In genomic region chr20:36875702-36876472, GRCh38 we compare ENCODE assay signal across 1 cellular context.
TF ChIP-seq lines count a peak whose summit lies in the region.

TLDC2 (plus strand) TSS chr20:36876138; CDS start chr20:36876175, 37 bp downstream.

TF ChIP-seq in HepG2, 621 proteins besides CTCF, POLR2A, EP300 and RAD21 (continued from another document and continues in another):
- TF ChIP-seq, protein P1, sequence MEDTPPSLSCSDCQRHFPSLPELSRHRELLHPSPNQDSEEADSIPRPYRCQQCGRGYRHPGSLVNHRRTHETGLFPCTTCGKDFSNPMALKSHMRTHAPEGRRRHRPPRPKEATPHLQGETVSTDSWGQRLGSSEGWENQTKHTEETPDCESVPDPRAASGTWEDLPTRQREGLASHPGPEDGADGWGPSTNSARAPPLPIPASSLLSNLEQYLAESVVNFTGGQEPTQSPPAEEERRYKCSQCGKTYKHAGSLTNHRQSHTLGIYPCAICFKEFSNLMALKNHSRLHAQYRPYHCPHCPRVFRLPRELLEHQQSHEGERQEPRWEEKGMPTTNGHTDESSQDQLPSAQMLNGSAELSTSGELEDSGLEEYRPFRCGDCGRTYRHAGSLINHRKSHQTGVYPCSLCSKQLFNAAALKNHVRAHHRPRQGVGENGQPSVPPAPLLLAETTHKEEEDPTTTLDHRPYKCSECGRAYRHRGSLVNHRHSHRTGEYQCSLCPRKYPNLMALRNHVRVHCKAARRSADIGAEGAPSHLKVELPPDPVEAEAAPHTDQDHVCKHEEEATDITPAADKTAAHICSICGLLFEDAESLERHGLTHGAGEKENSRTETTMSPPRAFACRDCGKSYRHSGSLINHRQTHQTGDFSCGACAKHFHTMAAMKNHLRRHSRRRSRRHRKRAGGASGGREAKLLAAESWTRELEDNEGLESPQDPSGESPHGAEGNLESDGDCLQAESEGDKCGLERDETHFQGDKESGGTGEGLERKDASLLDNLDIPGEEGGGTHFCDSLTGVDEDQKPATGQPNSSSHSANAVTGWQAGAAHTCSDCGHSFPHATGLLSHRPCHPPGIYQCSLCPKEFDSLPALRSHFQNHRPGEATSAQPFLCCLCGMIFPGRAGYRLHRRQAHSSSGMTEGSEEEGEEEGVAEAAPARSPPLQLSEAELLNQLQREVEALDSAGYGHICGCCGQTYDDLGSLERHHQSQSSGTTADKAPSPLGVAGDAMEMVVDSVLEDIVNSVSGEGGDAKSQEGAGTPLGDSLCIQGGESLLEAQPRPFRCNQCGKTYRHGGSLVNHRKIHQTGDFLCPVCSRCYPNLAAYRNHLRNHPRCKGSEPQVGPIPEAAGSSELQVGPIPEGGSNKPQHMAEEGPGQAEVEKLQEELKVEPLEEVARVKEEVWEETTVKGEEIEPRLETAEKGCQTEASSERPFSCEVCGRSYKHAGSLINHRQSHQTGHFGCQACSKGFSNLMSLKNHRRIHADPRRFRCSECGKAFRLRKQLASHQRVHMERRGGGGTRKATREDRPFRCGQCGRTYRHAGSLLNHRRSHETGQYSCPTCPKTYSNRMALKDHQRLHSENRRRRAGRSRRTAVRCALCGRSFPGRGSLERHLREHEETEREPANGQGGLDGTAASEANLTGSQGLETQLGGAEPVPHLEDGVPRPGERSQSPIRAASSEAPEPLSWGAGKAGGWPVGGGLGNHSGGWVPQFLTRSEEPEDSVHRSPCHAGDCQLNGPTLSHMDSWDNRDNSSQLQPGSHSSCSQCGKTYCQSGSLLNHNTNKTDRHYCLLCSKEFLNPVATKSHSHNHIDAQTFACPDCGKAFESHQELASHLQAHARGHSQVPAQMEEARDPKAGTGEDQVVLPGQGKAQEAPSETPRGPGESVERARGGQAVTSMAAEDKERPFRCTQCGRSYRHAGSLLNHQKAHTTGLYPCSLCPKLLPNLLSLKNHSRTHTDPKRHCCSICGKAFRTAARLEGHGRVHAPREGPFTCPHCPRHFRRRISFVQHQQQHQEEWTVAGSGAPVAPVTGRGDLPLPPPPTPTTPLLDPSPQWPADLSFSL (CRISPR knock-in tag; IDR thresholded peaks at IDR 0.05) = 0 out of 2 replicates have a peak, but pooled peaks have one; percentile 76
- TF ChIP-seq SMAD1 (CRISPR knock-in tag; IDR thresholded peaks at IDR 0.05; ENCODE audit: borderline replicate concordance, low read depth) = 0 out of 2 replicates have a peak, but pooled peaks have one; percentile 77
- TF ChIP-seq TFDP2 (CRISPR knock-in tag; IDR thresholded peaks at IDR 0.05) = no peak
- TF ChIP-seq NRL (CRISPR knock-in tag; IDR thresholded peaks at IDR 0.05; ENCODE audit: borderline replicate concordance) = peak; percentile 68; the same call in 1 of the 2 replicates
- TF ChIP-seq PREB (CRISPR knock-in tag; IDR thresholded peaks at IDR 0.05) = 0 out of 2 replicates have a peak, but pooled peaks have one; percentile 79
- no peak for TF ChIP-seq ZFP1 (CRISPR knock-in tag; IDR thresholded peaks at IDR 0.05)
- TF ChIP-seq, protein P2, sequence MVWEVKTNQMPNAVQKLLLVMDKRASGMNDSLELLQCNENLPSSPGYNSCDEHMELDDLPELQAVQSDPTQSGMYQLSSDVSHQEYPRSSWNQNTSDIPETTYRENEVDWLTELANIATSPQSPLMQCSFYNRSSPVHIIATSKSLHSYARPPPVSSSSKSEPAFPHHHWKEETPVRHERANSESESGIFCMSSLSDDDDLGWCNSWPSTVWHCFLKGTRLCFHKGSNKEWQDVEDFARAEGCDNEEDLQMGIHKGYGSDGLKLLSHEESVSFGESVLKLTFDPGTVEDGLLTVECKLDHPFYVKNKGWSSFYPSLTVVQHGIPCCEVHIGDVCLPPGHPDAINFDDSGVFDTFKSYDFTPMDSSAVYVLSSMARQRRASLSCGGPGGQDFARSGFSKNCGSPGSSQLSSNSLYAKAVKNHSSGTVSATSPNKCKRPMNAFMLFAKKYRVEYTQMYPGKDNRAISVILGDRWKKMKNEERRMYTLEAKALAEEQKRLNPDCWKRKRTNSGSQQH (CRISPR knock-in tag; IDR thresholded peaks at IDR 0.05; ENCODE audit: low read depth) = no peak
- TF ChIP-seq ZFP91 (CRISPR knock-in tag; IDR thresholded peaks at IDR 0.05; ENCODE audit: borderline replicate concordance) = peak; percentile 92
- peak; percentile 49; the same call in 1 of the 2 replicates for TF ChIP-seq KMT2B (CRISPR knock-in tag; IDR thresholded peaks at IDR 0.05)
- TF ChIP-seq ARNT2 (CRISPR knock-in tag; IDR thresholded peaks at IDR 0.05; ENCODE audit: low read depth) = peak; percentile 46; the same call in 1 of the 2 replicates
- TF ChIP-seq BRD4 (CRISPR knock-in tag; IDR thresholded peaks at IDR 0.05) = 0 out of 2 replicates have a peak, but pooled peaks have one; percentile 59
- peak; percentile 24 for TF ChIP-seq TARDBP (CRISPR knock-in tag; IDR thresholded peaks at IDR 0.05)
- TF ChIP-seq ASH2L (IDR thresholded peaks at IDR 0.05; ENCODE audit: insufficient read length, low read depth, low read length) = no peak
- no peak for TF ChIP-seq CHD4 (IDR thresholded peaks at IDR 0.05; ENCODE audit: borderline replicate concordance, low read length)
- 0 out of 2 replicates have a peak, but pooled peaks have one; percentile 11 for TF ChIP-seq PHF20 (CRISPR knock-in tag; IDR thresholded peaks at IDR 0.05)
- TF ChIP-seq SMARCC2 (IDR thresholded peaks at IDR 0.05) = no peak
- TF ChIP-seq, protein P3, sequence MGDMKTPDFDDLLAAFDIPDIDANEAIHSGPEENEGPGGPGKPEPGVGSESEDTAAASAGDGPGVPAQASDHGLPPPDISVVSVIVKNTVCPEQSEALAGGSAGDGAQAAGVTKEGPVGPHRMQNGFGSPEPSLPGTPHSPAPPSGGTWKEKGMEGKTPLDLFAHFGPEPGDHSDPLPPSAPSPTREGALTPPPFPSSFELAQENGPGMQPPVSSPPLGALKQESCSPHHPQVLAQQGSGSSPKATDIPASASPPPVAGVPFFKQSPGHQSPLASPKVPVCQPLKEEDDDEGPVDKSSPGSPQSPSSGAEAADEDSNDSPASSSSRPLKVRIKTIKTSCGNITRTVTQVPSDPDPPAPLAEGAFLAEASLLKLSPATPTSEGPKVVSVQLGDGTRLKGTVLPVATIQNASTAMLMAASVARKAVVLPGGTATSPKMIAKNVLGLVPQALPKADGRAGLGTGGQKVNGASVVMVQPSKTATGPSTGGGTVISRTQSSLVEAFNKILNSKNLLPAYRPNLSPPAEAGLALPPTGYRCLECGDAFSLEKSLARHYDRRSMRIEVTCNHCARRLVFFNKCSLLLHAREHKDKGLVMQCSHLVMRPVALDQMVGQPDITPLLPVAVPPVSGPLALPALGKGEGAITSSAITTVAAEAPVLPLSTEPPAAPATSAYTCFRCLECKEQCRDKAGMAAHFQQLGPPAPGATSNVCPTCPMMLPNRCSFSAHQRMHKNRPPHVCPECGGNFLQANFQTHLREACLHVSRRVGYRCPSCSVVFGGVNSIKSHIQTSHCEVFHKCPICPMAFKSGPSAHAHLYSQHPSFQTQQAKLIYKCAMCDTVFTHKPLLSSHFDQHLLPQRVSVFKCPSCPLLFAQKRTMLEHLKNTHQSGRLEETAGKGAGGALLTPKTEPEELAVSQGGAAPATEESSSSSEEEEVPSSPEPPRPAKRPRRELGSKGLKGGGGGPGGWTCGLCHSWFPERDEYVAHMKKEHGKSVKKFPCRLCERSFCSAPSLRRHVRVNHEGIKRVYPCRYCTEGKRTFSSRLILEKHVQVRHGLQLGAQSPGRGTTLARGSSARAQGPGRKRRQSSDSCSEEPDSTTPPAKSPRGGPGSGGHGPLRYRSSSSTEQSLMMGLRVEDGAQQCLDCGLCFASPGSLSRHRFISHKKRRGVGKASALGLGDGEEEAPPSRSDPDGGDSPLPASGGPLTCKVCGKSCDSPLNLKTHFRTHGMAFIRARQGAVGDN (CRISPR knock-in tag; IDR thresholded peaks at IDR 0.05) = peak; percentile 95
- TF ChIP-seq BORCS8-MEF2B (CRISPR knock-in tag; IDR thresholded peaks at IDR 0.05) = peak; percentile 47; the same call in 1 of the 2 replicates
- no peak for TF ChIP-seq TRIM24 (CRISPR knock-in tag; IDR thresholded peaks at IDR 0.05)
- TF ChIP-seq ZC3H4 (CRISPR knock-in tag; IDR thresholded peaks at IDR 0.05; ENCODE audit: borderline replicate concordance) = no peak
- TF ChIP-seq BRCA1 (CRISPR knock-in tag; IDR thresholded peaks at IDR 0.05) = no peak
- no peak for TF ChIP-seq ELF4 (CRISPR knock-in tag; IDR thresholded peaks at IDR 0.05; ENCODE audit: borderline replicate concordance)
- 0 out of 2 replicates have a peak, but pooled peaks have one; percentile 23 for TF ChIP-seq SOX5 (CRISPR knock-in tag; IDR thresholded peaks at IDR 0.05; ENCODE audit: borderline replicate concordance)
- TF ChIP-seq ZEB1 (IDR thresholded peaks at IDR 0.05; ENCODE audit: insufficient replicate concordance, low read depth) = peak; percentile 75
- TF ChIP-seq DPF2 (CRISPR knock-in tag; IDR thresholded peaks at IDR 0.05; ENCODE audit: borderline replicate concordance, low read depth) = peak; percentile 22; the same call in 1 of the 2 replicates
- no peak; the same call in 1 of the 2 replicates for TF ChIP-seq ZNF564 (CRISPR knock-in tag; IDR thresholded peaks at IDR 0.05)
- no peak for TF ChIP-seq ZNF138 (CRISPR knock-in tag; IDR thresholded peaks at IDR 0.05; ENCODE audit: low read depth)
- 0 out of 2 replicates have a peak, but pooled peaks have one; percentile 13 for TF ChIP-seq GFI1 (CRISPR knock-in tag; IDR thresholded peaks at IDR 0.05; ENCODE audit: borderline replicate concordance)
- TF ChIP-seq STAT6 (CRISPR knock-in tag; IDR thresholded peaks at IDR 0.05; ENCODE audit: borderline replicate concordance) = no peak
- TF ChIP-seq TOE1 (CRISPR knock-in tag; IDR thresholded peaks at IDR 0.05) = no peak
- no peak for TF ChIP-seq ADNP (CRISPR knock-in tag; IDR thresholded peaks at IDR 0.05)
- TF ChIP-seq MIER2 (CRISPR knock-in tag; IDR thresholded peaks at IDR 0.05) = no peak
- no peak for TF ChIP-seq GLMP (CRISPR knock-in tag; IDR thresholded peaks at IDR 0.05; ENCODE audit: borderline replicate concordance)
